1 cellular context compared by ENCODE assay signal in genomic region chr3:185225080-185225479, GRCh38.
TF ChIP-seq lines count a peak whose summit lies in the region.

No MANE protein-coding gene starts in this region.

TF ChIP-seq in IMR-90, 13 proteins besides CTCF, POLR2A, EP300 and RAD21:
- TF ChIP-seq MAFK (IDR thresholded peaks at IDR 0.05; ENCODE audit: low read depth, low read length) (peak; percentile 64), CHD1 (IDR thresholded peaks at IDR 0.05; ENCODE audit: low read depth, low read length) (no peak)
